ENCODE assay signal across 15 cellular contexts in the genomic region with DNA sequence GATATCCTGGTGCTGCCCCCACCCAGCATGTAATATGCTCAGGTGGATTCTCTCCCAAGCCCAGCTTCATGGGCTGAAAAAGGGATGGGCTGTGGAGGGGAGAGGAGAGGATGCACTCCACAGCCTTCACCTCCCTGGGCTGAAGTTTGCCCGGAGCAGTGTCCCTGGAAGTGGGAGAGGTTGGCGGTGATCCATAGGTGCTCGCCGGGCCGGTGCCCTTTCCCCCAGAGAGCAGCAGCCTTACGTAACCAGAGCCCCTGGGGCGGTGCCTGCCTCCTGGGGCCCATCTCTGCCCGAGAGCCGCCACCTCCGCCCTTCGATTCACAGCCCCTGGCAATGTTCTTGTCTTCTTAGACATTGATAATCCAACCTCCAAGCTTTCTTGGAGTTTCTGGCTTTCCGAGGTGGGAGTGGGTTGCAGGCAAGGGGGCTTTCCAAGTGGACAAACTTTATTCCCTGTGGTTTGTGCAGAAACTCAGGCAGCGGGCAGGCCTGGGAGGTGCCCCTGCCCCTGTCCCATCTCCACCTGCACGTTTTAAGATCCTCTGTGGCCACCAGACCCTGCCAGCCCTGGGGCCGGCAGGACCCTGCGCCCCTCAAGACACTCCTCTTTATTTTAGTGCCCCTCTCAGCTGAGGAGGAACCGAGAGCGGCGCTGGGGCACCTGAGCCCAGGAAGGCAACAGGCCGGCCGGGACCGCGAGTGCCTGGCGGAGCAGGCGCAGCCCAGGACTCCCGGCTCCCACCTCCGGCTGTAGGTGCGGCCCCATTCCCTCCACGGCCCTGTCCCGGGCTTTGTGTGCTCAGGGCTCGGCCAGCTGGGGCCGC. TPM values are rescaled to one million over a fixed set of nuclear protein-coding genes. Genes with fewer than 3 reads are reported as not detected.
A peak's percentile ranks its signal among the peaks of the same experiment; 100 is the strongest.
DNase-seq lines count a peak whose midpoint lies in the region; ATAC-seq and TF ChIP-seq lines count a peak whose summit lies in the region.
"Had no signal": no experiment of that assay in that cellular context is flagged by ENCODE, and none has a peak within 500 bp of the region (broad histone marks: within the 10 kb centered on the region; RNA-seq: fewer than 3 reads in every experiment).

No MANE protein-coding gene starts in this region.

- H4K91ac ChIP-seq in mesenchymal stem cell (ENCODE audit: low read length): no peak overlapping the region

- H3K79me1 ChIP-seq in mesenchymal stem cell (replicated peaks; ENCODE audit: low read length, poor library complexity, severe bottlenecking): peaks cover 40% of the 10 kb centered on the region

- no peak overlapping the region for H3K18ac ChIP-seq in mesenchymal stem cell (ENCODE audit: low read depth in 1 of 2, low read length in 2 of 2)

- H2BK15ac ChIP-seq in mesenchymal stem cell (ENCODE audit: low read depth, poor library complexity, severe bottlenecking): no peak overlapping the region

- no peak overlapping the region for H3K4ac ChIP-seq in mesenchymal stem cell (ENCODE audit: low read depth in 1 of 2, low read length in 2 of 2)

- H3K27me3 ChIP-seq in mesenchymal stem cell (ENCODE audit: control insufficient read depth in 1 of 2, insufficient read depth in 1 of 2, low read length in 2 of 2): no peaks in the 10 kb centered on the region

- no peak overlapping the region for H2BK120ac ChIP-seq in mesenchymal stem cell (ENCODE audit: low read depth, low read length)

- no peaks in the 10 kb centered on the region for H3K9me3 ChIP-seq in mesenchymal stem cell (ENCODE audit: control insufficient read depth, low read length)

- peak overlapping the region; percentile 15 for H3K9ac ChIP-seq in mesenchymal stem cell (ENCODE audit: low read length)

- no peak overlapping the region for H2AFZ ChIP-seq in mesenchymal stem cell (ENCODE audit: low read depth, low read length)

- no peak overlapping the region for H3K23ac ChIP-seq in mesenchymal stem cell (ENCODE audit: low read length in 2 of 2)

- H3K27ac ChIP-seq in caudate nucleus (ENCODE audit: low read depth, low read length) (peak overlapping the region; percentile 44), mesenchymal stem cell (ENCODE audit: low read length, poor library complexity, severe bottlenecking) (no peak overlapping the region), coronary artery (no peak overlapping the region)

- H3K4me2 ChIP-seq in mesenchymal stem cell (ENCODE audit: low read length, poor library complexity, severe bottlenecking): no peak overlapping the region

- TF ChIP-seq CTCF in coronary artery (IDR thresholded peaks at IDR 0.05): no peak

- H4K8ac ChIP-seq in mesenchymal stem cell (ENCODE audit: low read length): peak overlapping the region; percentile 3

- peaks cover 0 to 34% of the 10 kb centered on the region in 2 experiments for H3K36me3 ChIP-seq in mesenchymal stem cell (ENCODE audit: control insufficient read depth in 1 of 2, insufficient read depth in 2 of 2, low read depth in 1 of 2, low read length in 2 of 2)

- H2BK5ac ChIP-seq in mesenchymal stem cell (ENCODE audit: low read depth, low read length, poor library complexity, severe bottlenecking): no peak overlapping the region

- H3K14ac ChIP-seq in mesenchymal stem cell (ENCODE audit: low read length in 2 of 2): no peak overlapping the region

- H2AK5ac ChIP-seq in mesenchymal stem cell (ENCODE audit: low read length, severe bottlenecking): no peak overlapping the region

- DNase-seq in Right ventricle myocardium superior (peak; percentile 82), cardiac septum (ENCODE audit: low spot score) (no peak), caudate nucleus (lab: John Stamatoyannopoulos, UW) (peak in 1 of 61 donors; percentile 11), mesenchymal stem cell (no peak), coronary artery (ENCODE audit: low spot score) (no peak)
- DNase-seq in activated CD8-positive, alpha-beta memory T cell treated with anti-CD3 and anti-CD28 coated beads for 24 hours: no peak
- DNase-seq in stimulated activated naive CD4-positive, alpha-beta T cell (lab: John Stamatoyannopoulos, UW): no peak
- DNase-seq: activated CD8-positive, alpha-beta T cell treated with anti-CD3 and anti-CD28 coated beads for 36 hours; activated effector memory CD4-positive, alpha-beta T cell treated with Interleukin-2 at 50 U/mL for 16 hours; foreskin melanocyte; GOT3; naive thymus-derived CD8-positive, alpha-beta T cell; NCI-H2081 had no signal

- WGBS in mesenchymal stem cell: 91% methylated on average over 27 of the region's 32 CpGs

- ATAC-seq in Right ventricle myocardium superior (ENCODE audit: poor library complexity) (peak; percentile 46), GM21526 (IDR thresholded peaks at IDR 0.05; ENCODE audit: low FRiP score, unreplicated experiment) (no peak)
- ATAC-seq: activated CD8-positive, alpha-beta T cell treated with anti-CD3 and anti-CD28 coated beads for 36 hours; naive thymus-derived CD8-positive, alpha-beta T cell; sciatic nerve had no signal

- H3K4me1 ChIP-seq in mesenchymal stem cell (ENCODE audit: control insufficient read depth, insufficient read depth, low read depth, low read length): peaks cover 64% of the 10 kb centered on the region

- H3K4me3 ChIP-seq in mesenchymal stem cell (ENCODE audit: insufficient read depth in 1 of 2, low read depth in 1 of 2, low read length in 2 of 2): no peak overlapping the region
- H3K4me3 ChIP-seq in coronary artery: no peak overlapping the region

- intact Hi-C loops in Right ventricle myocardium superior (cut with DNase I) (no loop called here), cardiac septum (cut with DNase I) (no loop called here)

- no peak overlapping the region for H2BK12ac ChIP-seq in mesenchymal stem cell (ENCODE audit: low read length in 2 of 2)

RNA-seq across cellular contexts. Expression of gene WDR90, which starts 3.1 kb away (rescaled TPM):
- total RNA-seq in Right ventricle myocardium superior (10.8 TPM), cardiac septum (13.9 TPM)
- polyA plus RNA-seq in mesenchymal stem cell (2013, experiment 1 of 2): 7.4 TPM
- polyA plus RNA-seq in mesenchymal stem cell (2013, experiment 2 of 2): 6.5 TPM

RNA-seq across cellular contexts. Expression of gene MCRIP2, which starts 4.4 kb away (rescaled TPM):
- total RNA-seq in Right ventricle myocardium superior (205 TPM), cardiac septum (90.3 TPM)
- 27.2 TPM for polyA plus RNA-seq in mesenchymal stem cell (2013, experiment 1 of 2)
- polyA plus RNA-seq in mesenchymal stem cell (2013, experiment 2 of 2): 29.7 TPM

RNA-seq across cellular contexts. Expression of gene METTL26, which starts 10.0 kb away (rescaled TPM):
- 52.5 TPM for total RNA-seq in Right ventricle myocardium superior
- total RNA-seq in cardiac septum: 47.7 TPM
- polyA plus RNA-seq in mesenchymal stem cell (2013, experiment 1 of 2): 58.3 TPM
- polyA plus RNA-seq in mesenchymal stem cell (2013, experiment 2 of 2): 56.5 TPM

RNA-seq across cellular contexts. Expression of gene WFIKKN1, which starts 15.3 kb away (rescaled TPM):
- total RNA-seq in Right ventricle myocardium superior (0.13 TPM), cardiac septum (0.40 TPM)
- 0.15 TPM for polyA plus RNA-seq in mesenchymal stem cell (2013, experiment 1 of 2)
- 0.23 TPM for polyA plus RNA-seq in mesenchymal stem cell (2013, experiment 2 of 2)

RNA-seq across cellular contexts. Expression of gene RHOT2, which starts 21.9 kb away (rescaled TPM):
- 81.9 TPM for total RNA-seq in Right ventricle myocardium superior
- total RNA-seq in cardiac septum: 102 TPM
- polyA plus RNA-seq in mesenchymal stem cell (2013, experiment 1 of 2): 61.9 TPM
- polyA plus RNA-seq in mesenchymal stem cell (2013, experiment 2 of 2): 56.8 TPM
